19 cellular contexts compared by ENCODE assay signal in the genomic region with DNA sequence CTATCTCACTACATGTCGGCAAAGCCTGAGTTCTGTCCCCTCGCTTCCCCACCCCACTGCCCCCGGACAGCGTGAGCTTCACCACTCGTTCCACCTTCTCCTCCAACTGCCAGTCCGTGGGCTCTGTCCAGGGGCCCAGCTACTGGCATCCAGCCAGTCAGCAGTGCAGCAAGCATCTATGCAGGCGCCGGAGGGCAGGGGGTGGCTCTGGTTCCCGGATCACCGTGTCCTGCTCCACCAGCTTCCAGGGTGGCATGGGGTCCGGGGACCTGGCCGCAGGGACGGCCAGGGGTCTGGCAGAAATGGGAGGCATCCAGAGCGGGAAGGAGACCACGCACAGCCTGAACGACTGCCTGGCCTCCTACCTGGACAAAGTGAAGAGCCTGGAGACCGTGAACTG. TPM values are rescaled to one million over a fixed set of nuclear protein-coding genes. Genes with fewer than 3 reads are reported as not detected.
DNase-seq lines count a peak whose midpoint lies in the region; ATAC-seq and TF ChIP-seq lines count a peak whose summit lies in the region.
"Had no signal": no experiment of that assay in that cellular context is flagged by ENCODE, and none has a peak within 500 bp of the region (broad histone marks: within the 10 kb centered on the region; RNA-seq: fewer than 3 reads in every experiment).

No MANE protein-coding gene starts in this region.

- no peak overlapping the region for H3K14ac ChIP-seq in mesenchymal stem cell (ENCODE audit: low read length in 2 of 2)

- H3K9me3 ChIP-seq in breast epithelium (no peaks in the 10 kb centered on the region), mesenchymal stem cell (ENCODE audit: control insufficient read depth, low read length) (peaks cover 3% of the 10 kb centered on the region)

- H2AFZ ChIP-seq in mesenchymal stem cell (ENCODE audit: low read depth, low read length): no peak overlapping the region

- H3K4me2 ChIP-seq in mesenchymal stem cell (ENCODE audit: low read length, poor library complexity, severe bottlenecking): no peak overlapping the region
- H3K4me2 ChIP-seq: A549; BLaER1 treated with 17β-estradiol and CSF1 and Interleukin-3, amounts not matched to agents 10 nM and 100 nM had no signal

- WGBS in mesenchymal stem cell: 91% methylated on average over 17 of the region's 17 CpGs

- no peaks in the 10 kb centered on the region for H3K36me3 ChIP-seq in breast epithelium
- H3K36me3 ChIP-seq in mesenchymal stem cell (ENCODE audit: control insufficient read depth in 1 of 2, insufficient read depth in 2 of 2, low read depth in 1 of 2, low read length in 2 of 2): no peaks in the 10 kb centered on the region

- intact Hi-C loops in activated CD4-positive, alpha-beta T cell treated with anti-CD3 and anti-CD28 coated beads, Interleukin-2, amount 10 ng/mL, durations not matched to agents 24 days and 14 days (cut with micrococcal nuclease): no loop called here
- intact Hi-C loops in MCF 10A (cut with micrococcal nuclease): no loop called here
- intact Hi-C loops in breast epithelium (cut with DNase I; ENCODE audit: low total_unique reads): no loop called here

- no peak overlapping the region for H2BK15ac ChIP-seq in mesenchymal stem cell (ENCODE audit: low read depth, poor library complexity, severe bottlenecking)

- POLR2A ChIA-PET in MCF 10A (lab: Yijun Ruan, JAX): no interaction called here

- peaks cover 11% of the 10 kb centered on the region for H3K36me3 Mint-ChIP-seq in activated CD4-positive, alpha-beta T cell treated with anti-CD3 and anti-CD28 coated beads, Interleukin-2, amount 10 ng/mL, durations not matched to agents 24 days and 14 days (ENCODE audit: low read depth)
- H3K36me3 Mint-ChIP-seq in MCF 10A (ENCODE audit: insufficient read depth, unreplicated experiment): peaks cover 4% of the 10 kb centered on the region
- H3K36me3 Mint-ChIP-seq: CD8-positive, alpha-beta T cell had no signal

- peaks cover 8% of the 10 kb centered on the region for H3K79me1 ChIP-seq in mesenchymal stem cell (replicated peaks; ENCODE audit: low read length, poor library complexity, severe bottlenecking)

- CTCF ChIA-PET in MCF 10A (lab: Yijun Ruan, JAX): interaction anchor here (0.6 kb wide), 1 partner anchor 23 kb away, joined by 5 read pairs; no protein-coding TSS in a partner anchor

- TF ChIP-seq POLR2A in breast epithelium (IDR thresholded peaks at IDR 0.05): no peak

- H2BK12ac ChIP-seq in mesenchymal stem cell (ENCODE audit: low read length in 2 of 2): no peak overlapping the region

- peak; percentile 42 for DNase-seq in activated CD4-positive, alpha-beta T cell treated with anti-CD3 and anti-CD28 coated beads, Interleukin-2, amount 10 ng/mL, durations not matched to agents 24 days and 14 days
- no peak for DNase-seq in activated CD4-positive, alpha-beta T cell treated with anti-CD3 and anti-CD28 coated beads, Interleukin-2, amount 50 U/mL, for 1 hour
- DNase-seq in MCF 10A (ENCODE audit: unreplicated experiment) (no peak), breast epithelium (ENCODE audit: low spot score in 2 of 2) (no peak), mesenchymal stem cell (no peak)
- DNase-seq: AML-193; Caco-2; Calu3; CD4-positive, alpha-beta T cell; CD8-positive, alpha-beta T cell; DMS79 treated with DMSO at 0.1 percent for 48 hours; GF-D8 had no signal

- H3K18ac ChIP-seq in mesenchymal stem cell (ENCODE audit: low read depth in 1 of 2, low read length in 2 of 2): no peak overlapping the region

- peak overlapping the region; percentile 34 for H4K91ac ChIP-seq in mesenchymal stem cell (ENCODE audit: low read length)

- H3K27ac ChIP-seq in breast epithelium: no peak overlapping the region
- H3K27ac ChIP-seq in mesenchymal stem cell (ENCODE audit: low read length, poor library complexity, severe bottlenecking): no peak overlapping the region
- H3K27ac ChIP-seq: 22Rv1; A549; BLaER1 treated with 17β-estradiol and CSF1 and Interleukin-3, amounts not matched to agents 10 nM and 100 nM; C4-2B had no signal

- H3K9me3 Mint-ChIP-seq in activated CD4-positive, alpha-beta T cell treated with anti-CD3 and anti-CD28 coated beads, Interleukin-2, amount 10 ng/mL, durations not matched to agents 24 days and 14 days: no peaks in the 10 kb centered on the region
- peaks cover 8% of the 10 kb centered on the region for H3K9me3 Mint-ChIP-seq in MCF 10A (ENCODE audit: unreplicated experiment)
- H3K9me3 Mint-ChIP-seq: CD8-positive, alpha-beta T cell had no signal

- no peaks in the 10 kb centered on the region for H3K27me3 Mint-ChIP-seq in activated CD4-positive, alpha-beta T cell treated with anti-CD3 and anti-CD28 coated beads, Interleukin-2, amount 10 ng/mL, durations not matched to agents 24 days and 14 days
- H3K27me3 Mint-ChIP-seq in MCF 10A (ENCODE audit: insufficient read depth, unreplicated experiment): no peaks in the 10 kb centered on the region
- H3K27me3 Mint-ChIP-seq: CD4-positive, alpha-beta T cell had no signal

- no peak for TF ChIP-seq CTCF in MCF 10A (IDR thresholded peaks at IDR 0.05; ENCODE audit: unreplicated experiment)
- TF ChIP-seq CTCF in breast epithelium (IDR thresholded peaks at IDR 0.05): no peak

- H2BK5ac ChIP-seq in mesenchymal stem cell (ENCODE audit: low read depth, low read length, poor library complexity, severe bottlenecking): no peak overlapping the region

- no peak for ATAC-seq in GM21717 (IDR thresholded peaks at IDR 0.05; ENCODE audit: unreplicated experiment)
- ATAC-seq: A549; CD8-positive, alpha-beta T cell; GM12878 had no signal

- no peak overlapping the region for H3K27ac Mint-ChIP-seq in activated CD4-positive, alpha-beta T cell treated with anti-CD3 and anti-CD28 coated beads, Interleukin-2, amount 10 ng/mL, durations not matched to agents 24 days and 14 days
- H3K27ac Mint-ChIP-seq in MCF 10A (ENCODE audit: low read depth, unreplicated experiment): peak overlapping the region; percentile 49
- H3K27ac Mint-ChIP-seq: B cell; CD4-positive, alpha-beta T cell; CD8-positive, alpha-beta T cell had no signal

- H3K23ac ChIP-seq in mesenchymal stem cell (ENCODE audit: low read length in 2 of 2): peak overlapping the region in 1 of 2 experiments; percentile 42

- no peak overlapping the region for H3K4me3 Mint-ChIP-seq in activated CD4-positive, alpha-beta T cell treated with anti-CD3 and anti-CD28 coated beads, Interleukin-2, amount 10 ng/mL, durations not matched to agents 24 days and 14 days
- no peak overlapping the region for H3K4me3 Mint-ChIP-seq in MCF 10A (ENCODE audit: unreplicated experiment)
- H3K4me3 Mint-ChIP-seq: B cell; CD4-positive, alpha-beta T cell; CD8-positive, alpha-beta T cell had no signal

- H3K4ac ChIP-seq in mesenchymal stem cell (ENCODE audit: low read depth in 1 of 2, low read length in 2 of 2): no peak overlapping the region

- H3K4me1 Mint-ChIP-seq in activated CD4-positive, alpha-beta T cell treated with anti-CD3 and anti-CD28 coated beads, Interleukin-2, amount 10 ng/mL, durations not matched to agents 24 days and 14 days: peaks cover 11% of the 10 kb centered on the region
- peaks cover 5% of the 10 kb centered on the region for H3K4me1 Mint-ChIP-seq in MCF 10A (ENCODE audit: insufficient read depth, unreplicated experiment)
- H3K4me1 Mint-ChIP-seq: B cell had no signal

- no TSS peak for BruUV-seq in MCF 10A (replicated peaks; lab: Mats Ljungman, UMichigan)

- no peak overlapping the region for H3K9ac ChIP-seq in mesenchymal stem cell (ENCODE audit: low read length)
- H3K9ac ChIP-seq: BLaER1 treated with 17β-estradiol and CSF1 and Interleukin-3, amounts not matched to agents 10 nM and 100 nM had no signal

- H3K4me1 ChIP-seq in breast epithelium (no peaks in the 10 kb centered on the region), mesenchymal stem cell (ENCODE audit: control insufficient read depth, insufficient read depth, low read depth, low read length) (no peaks in the 10 kb centered on the region)

- no peak overlapping the region for H4K8ac ChIP-seq in mesenchymal stem cell (ENCODE audit: low read length)

- no peaks in the 10 kb centered on the region for H3K27me3 ChIP-seq in breast epithelium
- peaks cover 0 to 4% of the 10 kb centered on the region in 2 experiments for H3K27me3 ChIP-seq in mesenchymal stem cell (ENCODE audit: control insufficient read depth in 1 of 2, insufficient read depth in 1 of 2, low read length in 2 of 2)
- H3K27me3 ChIP-seq: BLaER1 treated with 17β-estradiol and CSF1 and Interleukin-3, amounts not matched to agents 10 nM and 100 nM had no signal

- no peak overlapping the region for H2BK120ac ChIP-seq in mesenchymal stem cell (ENCODE audit: low read depth, low read length)

- no peak overlapping the region for H2AK5ac ChIP-seq in mesenchymal stem cell (ENCODE audit: low read length, severe bottlenecking)

- H3K4me3 ChIP-seq in breast epithelium: no peak overlapping the region
- peak overlapping the region in 1 of 2 experiments; percentile 30 for H3K4me3 ChIP-seq in mesenchymal stem cell (ENCODE audit: insufficient read depth in 1 of 2, low read depth in 1 of 2, low read length in 2 of 2)
- H3K4me3 ChIP-seq: A549; BLaER1 treated with 17β-estradiol and CSF1 and Interleukin-3, amounts not matched to agents 10 nM and 100 nM; GM12878 had no signal

RNA-seq across cellular contexts. Expression of gene CMTM8, which starts 20.4 kb away (rescaled TPM):
- total RNA-seq in activated CD4-positive, alpha-beta T cell treated with anti-CD3 and anti-CD28 coated beads, Interleukin-2, amount 10 ng/mL, durations not matched to agents 24 days and 14 days: 4.8 and 5.5 TPM in 2 replicates
- total RNA-seq in MCF 10A (2022): 3.2 and 3.8 TPM in 2 replicates
- total RNA-seq in breast epithelium: 10 to 100 TPM in 2 of 3 donors, 1 to 10 TPM in 1; 4.2 to 24.7 (median 19.3) TPM
- 0.39 TPM for polyA plus RNA-seq in mesenchymal stem cell (2013, experiment 1 of 2)
- 0.59 TPM for polyA plus RNA-seq in mesenchymal stem cell (2013, experiment 2 of 2)
